8 cellular contexts compared by ENCODE assay signal in the genomic region with DNA sequence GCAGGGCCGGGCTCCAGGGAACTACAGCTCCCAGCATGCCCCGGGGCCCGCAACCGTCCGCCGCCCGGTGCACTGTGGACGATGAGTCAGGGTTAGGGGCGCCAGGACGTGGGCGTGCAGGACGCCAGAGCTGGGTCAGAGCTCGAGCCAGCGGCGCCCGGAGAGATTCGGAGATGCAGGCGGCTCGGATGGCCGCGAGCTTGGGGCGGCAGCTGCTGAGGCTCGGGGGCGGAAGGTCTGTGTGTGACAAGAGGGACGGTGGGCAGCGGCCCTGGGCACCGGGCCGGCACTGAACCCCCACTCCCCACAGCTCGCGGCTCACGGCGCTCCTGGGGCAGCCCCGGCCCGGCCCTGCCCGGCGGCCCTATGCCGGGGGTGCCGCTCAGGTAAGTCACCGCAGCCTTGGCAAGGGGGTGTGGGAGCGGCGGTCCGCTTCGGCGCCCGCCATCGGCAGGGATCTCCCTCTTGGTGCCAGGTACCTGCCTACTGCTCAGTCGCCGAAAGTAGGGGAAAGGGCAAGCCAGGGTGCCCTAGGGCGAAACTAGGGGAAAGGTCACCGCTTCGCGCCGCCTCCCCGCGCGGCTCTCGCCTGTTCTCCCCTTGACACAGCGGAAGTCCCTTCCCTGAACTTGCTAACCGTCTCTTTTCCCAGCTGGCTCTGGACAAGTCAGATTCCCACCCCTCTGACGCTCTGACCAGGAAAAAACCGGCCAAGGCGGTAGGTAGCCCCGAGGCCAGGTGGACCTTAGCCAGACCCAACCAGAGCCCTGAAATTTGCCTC. TPM values are rescaled to one million over a fixed set of nuclear protein-coding genes. Genes with fewer than 3 reads are reported as not detected.
DNase-seq lines count a peak whose midpoint lies in the region; ATAC-seq and TF ChIP-seq lines count a peak whose summit lies in the region.

A gene (plus strand): TSS at position 127 of the 781 bp plus-strand sequence. CDS start 47 bp downstream, at position 174.
A gene (minus strand): TSS at position 25 of the 781 bp plus-strand sequence.

- CTCF ChIA-PET in activated CD4-positive, alpha-beta T cell treated with anti-CD3 and anti-CD28 coated beads, Interleukin-2, amount 10 ng/mL, durations not matched to agents 7 days and 5 days (lab: Charles Lee): interaction anchor here (0.6 to 5.0 kb wide), 16 partner anchors 9 to 174 kb away, joined by 3 to 48 read pairs (median 3); a partner anchor contains a TSS

- no peaks in the 10 kb centered on the region for H3K27me3 Mint-ChIP-seq in activated CD4-positive, alpha-beta T cell treated with anti-CD3 and anti-CD28 coated beads, Interleukin-2, amount 10 ng/mL, durations not matched to agents 7 days and 5 days

- DNase-seq in GM12864 (ENCODE audit: low read depth) (no peak), NCI-H446 treated with DMSO at 0.1 percent for 48 hours (lab: John Stamatoyannopoulos, UW) (peak; percentile 58), dedifferentiated amniotic fluid mesenchymal stem cell (ENCODE audit: extremely low spot score) (peak; percentile 87), left lobe of liver (ENCODE audit: low spot score) (peak; percentile 95)
- peak; percentile 74 for DNase-seq in activated CD4-positive, alpha-beta T cell treated with anti-CD3 and anti-CD28 coated beads, Interleukin-2, amount 10 ng/mL, durations not matched to agents 7 days and 5 days
- DNase-seq in stimulated activated CD4-positive, alpha-beta T cell treated with anti-CD3 and anti-CD28 coated beads, Interleukin-2, amount 100 ng/mL, for 4 hours (ENCODE audit: low read depth): peak; percentile 60

- H3K4me3 ChIP-seq in GM12864 (ENCODE audit: low read depth, low read length): peak within 1 kb of the TSS; percentile 96

- peak within 1 kb of the TSS; percentile 91 for H3K4me3 Mint-ChIP-seq in activated CD4-positive, alpha-beta T cell treated with anti-CD3 and anti-CD28 coated beads, Interleukin-2, amount 10 ng/mL, durations not matched to agents 7 days and 5 days

- POLR2A ChIA-PET in activated CD4-positive, alpha-beta T cell treated with anti-CD3 and anti-CD28 coated beads, Interleukin-2, amount 10 ng/mL, durations not matched to agents 7 days and 5 days (lab: Charles Lee): interaction anchor here (0.9 to 1.9 kb wide), 2 partner anchors 18 to 174 kb away, joined by 3 to 5 read pairs; no protein-coding TSS in a partner anchor

- no peaks in the 10 kb centered on the region for H3K9me3 Mint-ChIP-seq in activated CD4-positive, alpha-beta T cell treated with anti-CD3 and anti-CD28 coated beads, Interleukin-2, amount 10 ng/mL, durations not matched to agents 7 days and 5 days

- H3K27ac Mint-ChIP-seq in activated CD4-positive, alpha-beta T cell treated with anti-CD3 and anti-CD28 coated beads, Interleukin-2, amount 10 ng/mL, durations not matched to agents 7 days and 5 days: peak within 1 kb of the TSS; percentile 89

- H3K36me3 Mint-ChIP-seq in activated CD4-positive, alpha-beta T cell treated with anti-CD3 and anti-CD28 coated beads, Interleukin-2, amount 10 ng/mL, durations not matched to agents 7 days and 5 days (ENCODE audit: low read depth): peaks cover 19% of the 10 kb centered on the region

- ATAC-seq in HG02759 (IDR thresholded peaks at IDR 0.05; ENCODE audit: unreplicated experiment) (peak; percentile 68), left lobe of liver (peak; percentile 78), GM18858 (IDR thresholded peaks at IDR 0.05; ENCODE audit: unreplicated experiment) (no peak)

- no peak for TF ChIP-seq CTCF in GM12864 (IDR thresholded peaks at IDR 0.05; ENCODE audit: low read depth, low read length, missing control alignments)

- H3K4me1 Mint-ChIP-seq in activated CD4-positive, alpha-beta T cell treated with anti-CD3 and anti-CD28 coated beads, Interleukin-2, amount 10 ng/mL, durations not matched to agents 7 days and 5 days: peaks cover 56% of the 10 kb centered on the region

RNA-seq across cellular contexts. Expression of the first gene that starts in this region (rescaled TPM):
- 100 to 1,000 TPM; 338 to 370 TPM for total RNA-seq in activated CD4-positive, alpha-beta T cell treated with anti-CD3 and anti-CD28 coated beads, Interleukin-2, amount 10 ng/mL, durations not matched to agents 7 days and 5 days
- 1,044 TPM for total RNA-seq in left lobe of liver

RNA-seq across cellular contexts. Expression of the second gene that starts in this region (rescaled TPM):
- 1 to 10 TPM; 9.4 to 9.5 TPM for total RNA-seq in activated CD4-positive, alpha-beta T cell treated with anti-CD3 and anti-CD28 coated beads, Interleukin-2, amount 10 ng/mL, durations not matched to agents 7 days and 5 days
- 5.5 TPM for total RNA-seq in left lobe of liver
